23 cellular contexts compared by ENCODE assay signal in genomic region chr7:156610601-156611000, GRCh38. TPM values are rescaled to one million over a fixed set of nuclear protein-coding genes. Genes with fewer than 3 reads are reported as not detected.
DNase-seq lines count a peak whose midpoint lies in the region; ATAC-seq, FAIRE-seq and TF ChIP-seq lines count a peak whose summit lies in the region.
"Had no signal": no experiment of that assay in that cellular context is flagged by ENCODE, and none has a peak within 500 bp of the region (broad histone marks: within the 10 kb centered on the region; RNA-seq: fewer than 3 reads in every experiment).

No MANE protein-coding gene starts in this region.

- intact Hi-C loops in thyroid gland (cut with DNase I) = no loop called here
- intact Hi-C loops in pancreas (cut with DNase I) = no loop called here

- H3K36me3 Mint-ChIP-seq in T-helper 2 cell treated with Interferon-gamma antibody and Interleukin-4, amounts not matched to agents 5 μg/mL and 100 μg/mL, for 36 hours (ENCODE audit: low read depth) = peaks cover 9% of the 10 kb centered on the region
- H3K36me3 Mint-ChIP-seq in T-helper 17 cell (ENCODE audit: low read depth) = no peaks in the 10 kb centered on the region
- H3K36me3 Mint-ChIP-seq: IgD-negative memory B cell had no signal

- peaks cover 35% of the 10 kb centered on the region for H3K27me3 Mint-ChIP-seq in T-helper 2 cell treated with Interferon-gamma antibody and Interleukin-4, amounts not matched to agents 5 μg/mL and 100 μg/mL, for 36 hours (ENCODE audit: low read depth)
- H3K27me3 Mint-ChIP-seq in T-helper 17 cell = peaks cover 7% of the 10 kb centered on the region

- H3K9me3 ChIP-seq in T-helper 17 cell (ENCODE audit: control insufficient read depth, low read length, poor library complexity, severe bottlenecking) (no peaks in the 10 kb centered on the region), hepatocyte (ENCODE audit: low read depth) (no peaks in the 10 kb centered on the region), thyroid gland (no peaks in the 10 kb centered on the region), Peyer's patch (no peaks in the 10 kb centered on the region), pancreas (no peaks in the 10 kb centered on the region)
- H3K9me3 ChIP-seq: A549 had no signal

- H3K36me3 ChIP-seq in hepatocyte (replicated peaks; ENCODE audit: insufficient read depth, low read depth) (no peaks in the 10 kb centered on the region), thyroid gland (no peaks in the 10 kb centered on the region), Peyer's patch (no peaks in the 10 kb centered on the region), pancreas (no peaks in the 10 kb centered on the region)

- no peaks in the 10 kb centered on the region for H3K9me3 Mint-ChIP-seq in T-helper 2 cell treated with Interferon-gamma antibody and Interleukin-4, amounts not matched to agents 5 μg/mL and 100 μg/mL, for 36 hours
- H3K9me3 Mint-ChIP-seq: CD4-positive, alpha-beta T cell; HFFc6 had no signal

- H3K79me2 ChIP-seq in hepatocyte = no peaks in the 10 kb centered on the region

- peak overlapping the region; percentile 89 for H3K27ac ChIP-seq in hepatocyte
- H3K27ac ChIP-seq in thyroid gland = peak overlapping the region in 2 of 3 donors; percentile 55 to 60
- H3K27ac ChIP-seq in Peyer's patch = no peak overlapping the region
- no peak overlapping the region for H3K27ac ChIP-seq in pancreas
- H3K27ac ChIP-seq: 22Rv1, A549, C4-2B had no signal

- TF ChIP-seq CTCF in hepatocyte (IDR thresholded peaks at IDR 0.05; ENCODE audit: poor library complexity) = no peak
- TF ChIP-seq CTCF in thyroid gland (IDR thresholded peaks at IDR 0.05) = no peak
- TF ChIP-seq CTCF in Peyer's patch (IDR thresholded peaks at IDR 0.05) = no peak
- no peak for TF ChIP-seq CTCF in pancreas (IDR thresholded peaks at IDR 0.05)

- ATAC-seq in T-helper 17 cell (no peak), GM21381 (IDR thresholded peaks at IDR 0.05; ENCODE audit: unreplicated experiment) (no peak), pancreas (no peak)
- ATAC-seq: A549, HCT116 had no signal

- H3K4me3 ChIP-seq in hepatocyte (no peak overlapping the region), thyroid gland (replicated peaks in 1 of 3) (no peak overlapping the region), Peyer's patch (no peak overlapping the region), pancreas (no peak overlapping the region)
- H3K4me3 ChIP-seq: A549 had no signal

- H3K4me1 ChIP-seq in hepatocyte (ENCODE audit: insufficient read depth) (peaks cover 32% of the 10 kb centered on the region), thyroid gland (peaks cover 14 to 20% of the 10 kb centered on the region in 2 donors), Peyer's patch (peaks cover 3 to 49% (median 6%) of the 10 kb centered on the region in 4 donors), pancreas (peaks cover 7 to 19% (median 16%) of the 10 kb centered on the region in 3 donors)
- H3K4me1 ChIP-seq: A549 had no signal

- H3K9me2 ChIP-seq in hepatocyte (replicated peaks; ENCODE audit: insufficient read depth) = no peaks in the 10 kb centered on the region

- H3K4me2 ChIP-seq in hepatocyte = no peak overlapping the region
- H3K4me2 ChIP-seq: A549 had no signal

- H2AFZ ChIP-seq in hepatocyte = no peak overlapping the region

- H3K27me3 ChIP-seq in hepatocyte (peaks cover 2% of the 10 kb centered on the region), thyroid gland (no peaks in the 10 kb centered on the region), Peyer's patch (no peaks in the 10 kb centered on the region), pancreas (no peaks in the 10 kb centered on the region)

- no peaks in the 10 kb centered on the region for H4K20me1 ChIP-seq in hepatocyte (ENCODE audit: insufficient read depth, poor library complexity, severe bottlenecking)

- 78% methylated on average over 11 of the region's 11 CpGs for WGBS in hepatocyte (ENCODE audit: low lambda C conversion rate, missing lambda C conversion rate)
- WGBS in thyroid gland, 2 donors = 43 to 52% methylated on average over 11 of the region's 11 CpGs
- WGBS in pancreas, 2 donors = 78 to 84% methylated on average over 11 of the region's 11 CpGs

- H3K4me1 Mint-ChIP-seq in T-helper 2 cell treated with Interferon-gamma antibody and Interleukin-4, amounts not matched to agents 5 μg/mL and 100 μg/mL, for 36 hours (ENCODE audit: low read depth) = peaks cover 44% of the 10 kb centered on the region
- peaks cover 31% of the 10 kb centered on the region for H3K4me1 Mint-ChIP-seq in T-helper 17 cell

- no peak for DNase-seq in T-helper 2 cell treated with Interferon-gamma antibody and Interleukin-4, amounts not matched to agents 5 μg/mL and 100 μg/mL, for 36 hours (ENCODE audit: low spot score)
- no peak for DNase-seq in T-helper 2 cell
- DNase-seq in T-helper 17 cell = no peak
- DNase-seq in hepatocyte (ENCODE audit: low spot score) = no peak
- peak; percentile 85 to 91 for DNase-seq in thyroid gland
- no peak for DNase-seq in Peyer's patch
- no peak for DNase-seq in pancreas
- DNase-seq: AML-193; Calu3; CD4-positive, alpha-beta T cell; GOT3; H7; HFFc6 had no signal

- TF ChIP-seq POLR2A in thyroid gland (IDR thresholded peaks at IDR 0.05) (peak in 1 of 2 donors; percentile 28), Peyer's patch (IDR thresholded peaks at IDR 0.05) (no peak)

- H3K4me3 Mint-ChIP-seq in T-helper 2 cell treated with Interferon-gamma antibody and Interleukin-4, amounts not matched to agents 5 μg/mL and 100 μg/mL, for 36 hours = peak overlapping the region; percentile 18
- H3K4me3 Mint-ChIP-seq in T-helper 17 cell = no peak overlapping the region
- H3K4me3 Mint-ChIP-seq: CD4-positive, alpha-beta T cell; HFFc6; IgD-negative memory B cell had no signal

- no peak overlapping the region for H3K27ac Mint-ChIP-seq in T-helper 2 cell treated with Interferon-gamma antibody and Interleukin-4, amounts not matched to agents 5 μg/mL and 100 μg/mL, for 36 hours
- peak overlapping the region; percentile 90 for H3K27ac Mint-ChIP-seq in T-helper 17 cell
- H3K27ac Mint-ChIP-seq: CD4-positive, alpha-beta T cell; HFFc6; IgD-negative memory B cell had no signal

- FAIRE-seq in pancreas (lab: Jason Lieb, UNC) = no peak
- FAIRE-seq: A549, G401.6, GM12891, GM19239, HTR-8/SVneo had no signal

RNA-seq across cellular contexts. Expression of gene RNF32, which starts 30.0 kb away (rescaled TPM):
- 1 to 10 TPM; 1.7 to 1.8 TPM for total RNA-seq in T-helper 17 cell
- 1.4 and 2.3 TPM in 2 replicates for total RNA-seq in hepatocyte
- 2.9 and 6.7 TPM in 2 replicates for polyA plus RNA-seq in hepatocyte
- total RNA-seq in thyroid gland = 1 to 10 TPM; 1.1 to 3.1 (median 1.4) TPM
- total RNA-seq in Peyer's patch = 1 to 10 TPM in 3 of 4 donors, not detected in 1; 1.3 to 3.8 (median 2.1) TPM
- 1 to 10 TPM in 3 of 6 donors, under 1 TPM in 3; 0.69 to 2.5 (median 1.0) TPM for total RNA-seq in pancreas
- polyA plus RNA-seq in pancreas = 1 to 10 TPM; 1.2 to 1.7 TPM

Comparison
In these comparisons a context has a peak if more than half of its experiments do, and no peak if none do; other contexts are left out.
1. DNase-seq: peak in thyroid gland (2 of 2); none in T-helper 2 cell treated with Interferon-gamma antibody and Interleukin-4, amounts not matched to agents 5 μg/mL and 100 μg/mL, for 36 hours (single experiment), T-helper 2 cell (0 of 5), T-helper 17 cell (0 of 3), hepatocyte (single experiment), Peyer's patch (0 of 3) and pancreas (0 of 6).
2. H3K27ac ChIP-seq: peak in hepatocyte (single experiment) and thyroid gland (2 of 3); none in Peyer's patch (0 of 4) and pancreas (0 of 4).